In genomic region chr14:105700622-105701288, GRCh38 we compare ENCODE assay signal across 10 cellular contexts.
DNase-seq lines count a peak whose midpoint lies in the region; ATAC-seq, FAIRE-seq and TF ChIP-seq lines count a peak whose summit lies in the region.
"Had no signal": no experiment of that assay in that cellular context is flagged by ENCODE, and none has a peak within 500 bp of the region (broad histone marks: within the 10 kb centered on the region; RNA-seq: fewer than 3 reads in every experiment).

No MANE protein-coding gene starts in this region.

- no CpG with 5 or more reads among the region's 7 CpGs for WGBS in H9 (ENCODE audit: extremely low coverage, insufficient read length, low lambda C conversion rate)

- H2BK20ac ChIP-seq in H9 (ENCODE audit: low read depth, low read length, poor library complexity, severe bottlenecking): no peak overlapping the region

- no peak overlapping the region for H4K5ac ChIP-seq in H9 (ENCODE audit: insufficient read length, low read depth, low read length)

- no peaks in the 10 kb centered on the region for H3K27me3 ChIP-seq in H9 (ENCODE audit: insufficient read depth, low read length)

- no peak overlapping the region for H2AK5ac ChIP-seq in H9 (ENCODE audit: insufficient read length, low read length)

- H3K23ac ChIP-seq in H9 (ENCODE audit: insufficient read length, low read depth, low read length): no peak overlapping the region

- no peaks in the 10 kb centered on the region for H3K4me1 ChIP-seq in H9 (ENCODE audit: insufficient read depth, low read length)
- no peaks in the 10 kb centered on the region for H3K4me1 ChIP-seq in kidney (ENCODE audit: control insufficient read depth in 1 of 2, insufficient read depth in 1 of 2, low read depth in 1 of 2, low read length in 2 of 2)

- H3K14ac ChIP-seq in H9 (ENCODE audit: insufficient read depth, low read length): no peak overlapping the region

- peak; percentile 51 for ATAC-seq in HG03066 (IDR thresholded peaks at IDR 0.05; ENCODE audit: low read depth, unreplicated experiment)
- no peak for ATAC-seq in activated CD8-positive, alpha-beta T cell treated with anti-CD3 and anti-CD28 coated beads, Interleukin-2, amount 10 ng/mL, durations not matched to agents 7 days and 5 days

- H2BK12ac ChIP-seq in H9 (ENCODE audit: insufficient read length, low read depth, low read length): no peak overlapping the region

- H3K9me3 ChIP-seq in H9 (ENCODE audit: control insufficient read depth, low read depth, low read length) (peaks cover 36% of the 10 kb centered on the region), kidney (ENCODE audit: control insufficient read depth in 1 of 2, low read length in 2 of 2) (no peaks in the 10 kb centered on the region)

- no peak overlapping the region for H3T11ph ChIP-seq in H9 (ENCODE audit: low read length)

- H3K4me3 ChIP-seq in kidney (ENCODE audit: low read length in 2 of 2): no peak overlapping the region

- DNase-seq in GM10248 (ENCODE audit: extremely low spot score) (peak; percentile 72), GM19239 (ENCODE audit: insufficient read length, low spot score) (peak; percentile 50), H9 (no peak), NCI-H1436 (lab: John Stamatoyannopoulos, UW) (no peak), NCI-H2227 (lab: John Stamatoyannopoulos, UW; ENCODE audit: unreplicated experiment) (no peak), kidney (no peak)
- DNase-seq in activated CD8-positive, alpha-beta T cell treated with anti-CD3 and anti-CD28 coated beads, Interleukin-2, amount 10 ng/mL, durations not matched to agents 7 days and 5 days: no peak
- DNase-seq: foreskin melanocyte, NCI-H2029 had no signal

- no peak overlapping the region for H3K4me3 Mint-ChIP-seq in activated CD8-positive, alpha-beta T cell treated with anti-CD3 and anti-CD28 coated beads, Interleukin-2, amount 10 ng/mL, durations not matched to agents 7 days and 5 days
- no peak overlapping the region; a peak in 1 of 5 replicates for H3K4me3 Mint-ChIP-seq in H9

- H3K36me3 ChIP-seq in kidney (ENCODE audit: control insufficient read depth in 1 of 2, insufficient read depth in 2 of 2, low read length in 2 of 2): no peaks in the 10 kb centered on the region

- POLR2A ChIA-PET in GM10248 (lab: Yijun Ruan, JAX): no interaction called here
- POLR2A ChIA-PET in activated CD8-positive, alpha-beta T cell treated with anti-CD3 and anti-CD28 coated beads, Interleukin-2, amount 10 ng/mL, durations not matched to agents 7 days and 5 days (lab: Charles Lee): interaction anchor here (0.6 kb wide), 1 partner anchor 703 kb away, joined by 3 read pairs; no protein-coding TSS in a partner anchor

- H2BK15ac ChIP-seq in H9 (ENCODE audit: low read depth, low read length): no peak overlapping the region

- no peaks in the 10 kb centered on the region for H3K79me1 ChIP-seq in H9 (ENCODE audit: insufficient read depth, low read depth, low read length, poor library complexity, severe bottlenecking)

- no peaks in the 10 kb centered on the region for H4K20me1 ChIP-seq in H9 (ENCODE audit: control insufficient read depth, insufficient read depth, insufficient read length)

- H3K9ac ChIP-seq in H9 (ENCODE audit: extremely low read depth, insufficient read length, low read length) (no peak overlapping the region), kidney (ENCODE audit: low read length in 2 of 2) (no peak overlapping the region)

- H3K56ac ChIP-seq in H9 (ENCODE audit: insufficient read length, low read depth, low read length): no peak overlapping the region

- H3K18ac ChIP-seq in H9 (ENCODE audit: insufficient read length, low read depth, low read length): no peak overlapping the region

- TF ChIP-seq CTCF in GM10248 (IDR thresholded peaks at IDR 0.05; ENCODE audit: control extremely low read depth, extremely low read depth, low read depth, missing control alignments) (no peak), H9 (conservative IDR thresholded peaks at IDR 0.05) (no peak), kidney (IDR thresholded peaks at IDR 0.05; ENCODE audit: borderline replicate concordance, extremely low read depth, insufficient read depth) (no peak)

- no peaks in the 10 kb centered on the region for H3K9me3 Mint-ChIP-seq in activated CD8-positive, alpha-beta T cell treated with anti-CD3 and anti-CD28 coated beads, Interleukin-2, amount 10 ng/mL, durations not matched to agents 7 days and 5 days (ENCODE audit: insufficient read depth)
- peaks cover 50 to 56% of the 10 kb centered on the region in 2 experiments for H3K9me3 Mint-ChIP-seq in H9

- no peaks in the 10 kb centered on the region for H3K23me2 ChIP-seq in H9 (ENCODE audit: insufficient read length, low read depth, low read length, poor library complexity, severe bottlenecking)

- no peaks in the 10 kb centered on the region for H3K79me2 ChIP-seq in H9 (ENCODE audit: insufficient read depth, low read length)

- no peak overlapping the region for H3K4ac ChIP-seq in H9 (ENCODE audit: low read depth, low read length)

- H2BK120ac ChIP-seq in H9 (ENCODE audit: low read depth, low read length, poor library complexity, severe bottlenecking): no peak overlapping the region

- H3K4me1 Mint-ChIP-seq in activated CD8-positive, alpha-beta T cell treated with anti-CD3 and anti-CD28 coated beads, Interleukin-2, amount 10 ng/mL, durations not matched to agents 7 days and 5 days (ENCODE audit: low read depth): peaks cover 16% of the 10 kb centered on the region
- H3K4me1 Mint-ChIP-seq in H9: no peaks in the 10 kb centered on the region

- peak; percentile 98 for FAIRE-seq in GM19239 (lab: Jason Lieb, UNC)
- FAIRE-seq in kidney (lab: Jason Lieb, UNC): no peak

- no peak overlapping the region for H4K91ac ChIP-seq in H9 (ENCODE audit: insufficient read length, low read depth, low read length)

- no peak overlapping the region for H3K27ac ChIP-seq in H9 (ENCODE audit: insufficient read length, low read depth, low read length)
- H3K27ac ChIP-seq in kidney (ENCODE audit: low read depth in 2 of 2, low read length in 2 of 2): no peak overlapping the region

- intact Hi-C loops in kidney (cut with DNase I): loop anchor here (10.0 kb wide), 1 partner anchor 116 kb away; no protein-coding TSS in a partner anchor

- H2AFZ ChIP-seq in H9 (ENCODE audit: low read length): no peak overlapping the region

- H3K27ac Mint-ChIP-seq in activated CD8-positive, alpha-beta T cell treated with anti-CD3 and anti-CD28 coated beads, Interleukin-2, amount 10 ng/mL, durations not matched to agents 7 days and 5 days: peak overlapping the region; percentile 26
- no peak overlapping the region for H3K27ac Mint-ChIP-seq in H9

- no peak overlapping the region for H2BK5ac ChIP-seq in H9 (ENCODE audit: insufficient read length, low read length)

- H3K36me3 Mint-ChIP-seq in activated CD8-positive, alpha-beta T cell treated with anti-CD3 and anti-CD28 coated beads, Interleukin-2, amount 10 ng/mL, durations not matched to agents 7 days and 5 days (ENCODE audit: low read depth): no peaks in the 10 kb centered on the region
- peaks cover 22 to 33% (median 30%) of the 10 kb centered on the region in 3 experiments; a peak in 6 of 7 replicates for H3K36me3 Mint-ChIP-seq in H9 (ENCODE audit: insufficient read depth in 1 of 3, low read depth in 3 of 3)

- H3K27me3 Mint-ChIP-seq in activated CD8-positive, alpha-beta T cell treated with anti-CD3 and anti-CD28 coated beads, Interleukin-2, amount 10 ng/mL, durations not matched to agents 7 days and 5 days (ENCODE audit: low read depth): no peaks in the 10 kb centered on the region
- peaks cover 6% of the 10 kb centered on the region for H3K27me3 Mint-ChIP-seq in H9 (ENCODE audit: low read depth)

- no peak overlapping the region for H4K8ac ChIP-seq in H9 (replicated peaks; ENCODE audit: insufficient read length, low read depth, low read length)

- CTCF ChIA-PET in GM10248 (lab: Yijun Ruan, JAX): no interaction called here
- CTCF ChIA-PET in activated CD8-positive, alpha-beta T cell treated with anti-CD3 and anti-CD28 coated beads, Interleukin-2, amount 10 ng/mL, durations not matched to agents 7 days and 5 days (lab: Charles Lee): no interaction called here

- H3K4me2 ChIP-seq in H9 (ENCODE audit: insufficient read depth, insufficient read length, low read length): no peak overlapping the region

Comparison
In these comparisons a context has a peak if more than half of its experiments do, and no peak if none do; other contexts are left out.
1. DNase-seq: peak in GM10248 (single experiment) and GM19239 (single experiment); none in activated CD8-positive, alpha-beta T cell treated with anti-CD3 and anti-CD28 coated beads, Interleukin-2, amount 10 ng/mL, durations not matched to agents 7 days and 5 days (single experiment), H9 (single experiment), NCI-H1436 (single experiment), NCI-H2227 (single experiment) and kidney (single experiment).